Comparison of ENCODE assay signal across 9 cellular contexts in the genomic region with DNA sequence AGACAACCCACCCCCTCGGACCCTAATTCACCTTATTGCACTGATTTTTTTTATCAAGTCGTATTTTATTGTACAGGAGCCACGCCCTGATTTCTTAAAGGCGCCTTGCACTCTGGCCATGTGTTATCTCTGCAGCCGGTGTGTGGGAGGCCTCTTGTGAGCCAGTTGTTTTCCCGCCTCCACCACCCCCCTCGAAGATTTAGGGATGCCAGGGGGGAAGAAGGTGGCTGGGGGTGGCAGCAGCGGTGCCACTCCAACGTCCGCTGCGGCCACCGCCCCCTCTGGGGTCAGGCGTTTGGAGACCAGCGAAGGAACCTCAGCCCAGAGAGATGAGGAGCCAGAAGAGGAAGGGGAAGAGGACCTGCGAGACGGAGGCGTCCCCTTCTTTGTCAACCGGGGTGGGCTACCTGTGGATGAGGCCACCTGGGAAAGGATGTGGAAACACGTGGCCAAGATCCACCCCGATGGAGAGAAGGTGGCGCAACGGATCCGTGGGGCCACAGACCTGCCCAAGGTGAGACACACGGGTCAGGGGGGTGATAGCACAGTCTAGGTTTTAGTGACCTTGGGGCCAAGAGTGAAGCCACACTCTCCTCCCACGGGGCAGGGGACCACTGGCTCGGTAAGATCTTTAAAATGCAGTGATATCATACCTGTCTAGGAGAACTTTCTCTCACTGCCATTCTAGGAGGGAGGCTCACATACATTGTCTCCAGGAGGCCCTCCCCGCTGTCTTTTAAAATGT. TPM values are rescaled to one million over a fixed set of nuclear protein-coding genes. Genes with fewer than 3 reads are reported as not detected.
DNase-seq lines count a peak whose midpoint lies in the region; ATAC-seq and TF ChIP-seq lines count a peak whose summit lies in the region.
"Had no signal": no experiment of that assay in that cellular context is flagged by ENCODE, and none has a peak within 500 bp of the region (broad histone marks: within the 10 kb centered on the region; RNA-seq: fewer than 3 reads in every experiment).

No MANE protein-coding gene starts in this region.

- CTCF ChIA-PET in HEK293T (lab: Yijun Ruan, JAX) = no interaction called here

- H3K4me1 Mint-ChIP-seq in activated naive CD8-positive, alpha-beta T cell treated with anti-CD3 and anti-CD28 coated beads for 36 hours = peaks cover 4% of the 10 kb centered on the region

- no peak overlapping the region for H3K27ac ChIP-seq in iPS-18a (ENCODE audit: low read length)
- peak overlapping the region in 12 of 21 experiments; percentile 18 to 93 (median 84) for H3K27ac ChIP-seq in skin epidermis

- H3K4me1 ChIP-seq in iPS-18a (ENCODE audit: control insufficient read depth, low read depth, low read length) = peaks cover 5% of the 10 kb centered on the region

- peak overlapping the region; percentile 59 for H3K4me3 ChIP-seq in iPS-18a (ENCODE audit: low read length)
- H3K4me3 ChIP-seq in skin epidermis = peak overlapping the region; percentile 58 to 74 (median 62)

- H3K9me3 ChIP-seq in iPS-18a (ENCODE audit: control insufficient read depth, low read depth, low read length) = no peaks in the 10 kb centered on the region

- H3K4me3 Mint-ChIP-seq in activated naive CD8-positive, alpha-beta T cell treated with anti-CD3 and anti-CD28 coated beads for 36 hours = peak overlapping the region; percentile 75

- no peak for DNase-seq in HEK293T (ENCODE audit: extremely low spot score)
- DNase-seq in activated naive CD8-positive, alpha-beta T cell treated with anti-CD3 and anti-CD28 coated beads for 36 hours = no peak
- DNase-seq in SW 1271 (lab: John Stamatoyannopoulos, UW) = no peak
- DNase-seq in middle frontal gyrus (ENCODE audit: extremely low spot score, low spot score) = no peak

- H3K36me3 Mint-ChIP-seq in activated naive CD8-positive, alpha-beta T cell treated with anti-CD3 and anti-CD28 coated beads for 36 hours = no peaks in the 10 kb centered on the region

- H3K9ac ChIP-seq in iPS-18a (ENCODE audit: low read length) = no peak overlapping the region

- ATAC-seq in GM18511 (IDR thresholded peaks at IDR 0.05; ENCODE audit: unreplicated experiment) (no peak), HG03342 (IDR thresholded peaks at IDR 0.05; ENCODE audit: unreplicated experiment) (no peak)

- H3K27me3 ChIP-seq in iPS-18a (ENCODE audit: control insufficient read depth, insufficient read depth, low read length) = peaks cover 50% of the 10 kb centered on the region

- H3K36me3 ChIP-seq in iPS-18a (ENCODE audit: control insufficient read depth, low read depth, low read length) = no peaks in the 10 kb centered on the region

- no peaks in the 10 kb centered on the region for H3K9me3 Mint-ChIP-seq in activated naive CD8-positive, alpha-beta T cell treated with anti-CD3 and anti-CD28 coated beads for 36 hours

- H3K27me3 Mint-ChIP-seq in activated naive CD8-positive, alpha-beta T cell treated with anti-CD3 and anti-CD28 coated beads for 36 hours = peaks cover 43% of the 10 kb centered on the region

- POLR2A ChIA-PET in HEK293T (lab: Yijun Ruan, JAX) = interaction anchor here (1.6 kb wide), 1 partner anchor 9 kb away, joined by 6 read pairs; no protein-coding TSS in a partner anchor

- no peak overlapping the region for H3K27ac Mint-ChIP-seq in activated naive CD8-positive, alpha-beta T cell treated with anti-CD3 and anti-CD28 coated beads for 36 hours

TF ChIP-seq in HEK293T, 16 proteins besides CTCF, POLR2A, EP300 and RAD21:
- no peak for TF ChIP-seq ARNT (IDR thresholded peaks at IDR 0.05)
- TF ChIP-seq ELF4 (IDR thresholded peaks at IDR 0.05) = no peak
- TF ChIP-seq L3MBTL2 (conservative IDR thresholded peaks at IDR 0.05) = peak; percentile 66

RNA-seq across cellular contexts. Expression of gene VASH1, which starts 1.5 kb away (rescaled TPM):
- total RNA-seq in activated naive CD8-positive, alpha-beta T cell treated with anti-CD3 and anti-CD28 coated beads for 36 hours = 1 to 10 TPM; 1.7 to 2.3 TPM
- total RNA-seq: bronchial epithelial cell had no signal

RNA-seq across cellular contexts. Expression of gene ANGEL1, which starts 49.9 kb away (rescaled TPM):
- 10 to 100 TPM; 14.9 to 17.1 TPM for total RNA-seq in activated naive CD8-positive, alpha-beta T cell treated with anti-CD3 and anti-CD28 coated beads for 36 hours
